ENCODE assay signal across 9 cellular contexts in the genomic region with DNA sequence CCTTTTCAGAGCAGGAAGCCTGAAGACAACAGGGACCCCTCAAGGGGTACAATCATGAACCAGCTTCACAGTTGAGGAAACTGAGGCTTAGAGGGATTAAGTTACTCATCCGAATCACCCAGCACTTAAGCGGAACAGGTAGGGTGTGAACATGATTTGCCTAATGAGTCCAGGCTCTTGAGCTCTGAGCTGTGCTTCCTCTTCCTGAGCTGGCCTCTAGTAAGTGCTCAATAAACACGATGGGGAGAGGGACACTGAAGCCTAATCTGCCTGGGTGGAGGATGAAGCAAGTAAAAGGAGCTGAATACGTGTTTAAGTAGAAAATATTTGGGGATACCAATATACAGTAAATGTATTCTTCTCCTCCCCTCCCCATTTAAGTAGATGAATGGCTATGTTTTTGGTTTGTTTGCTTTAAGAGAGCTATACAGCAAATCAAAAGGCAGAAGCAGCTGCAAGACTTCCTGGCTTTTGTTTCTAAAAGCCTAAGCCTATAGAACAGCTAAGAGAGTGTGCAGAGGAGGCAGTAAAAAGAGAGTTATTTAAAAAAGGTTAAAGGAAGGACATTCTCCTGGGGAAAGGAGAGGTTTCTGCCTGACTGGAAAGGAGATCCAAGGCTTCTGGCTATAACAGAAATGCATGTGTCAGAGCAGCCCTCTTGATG. TPM values are rescaled to one million over a fixed set of nuclear protein-coding genes. Genes with fewer than 3 reads are reported as not detected.
DNase-seq lines count a peak whose midpoint lies in the region; ATAC-seq and TF ChIP-seq lines count a peak whose summit lies in the region.
"Had no signal": no experiment of that assay in that cellular context is flagged by ENCODE, and none has a peak within 500 bp of the region (broad histone marks: within the 10 kb centered on the region; RNA-seq: fewer than 3 reads in every experiment).

No MANE protein-coding gene starts in this region.

- peak overlapping the region; percentile 56 for H3K9ac ChIP-seq in SU-DHL-6 (ENCODE audit: low read length)

- ATAC-seq in GM23338, result no peak
- ATAC-seq in memory B cell (ENCODE audit: low read depth), result peak; percentile 54

- H3K36me3 Mint-ChIP-seq in CD4-positive, alpha-beta memory T cell, result peaks cover 0 to 1% of the 10 kb centered on the region in 2 donors
- peaks cover 3% of the 10 kb centered on the region; the same call in 1 of the 3 replicates for H3K36me3 Mint-ChIP-seq in GM23338 (ENCODE audit: low read depth)
- H3K36me3 Mint-ChIP-seq in memory B cell, result peaks cover 4% of the 10 kb centered on the region

- no peak for DNase-seq in CD4-positive, alpha-beta memory T cell
- no peak for DNase-seq in GM23338 (ENCODE audit: low spot score)
- peak in 1 of 2 donors; percentile 22 for DNase-seq in memory B cell (ENCODE audit: low spot score in 2 of 2)
- DNase-seq in glomerular visceral epithelial cell (ENCODE audit: extremely low spot score), result no peak
- no peak for DNase-seq in NCI-H1048 (lab: John Stamatoyannopoulos, UW)
- no peak for DNase-seq in nucleus accumbens (lab: John Stamatoyannopoulos, UW)
- no peak for DNase-seq in GF-D8 (lab: John Stamatoyannopoulos, UW)

- H3K36me3 ChIP-seq in CD4-positive, alpha-beta memory T cell (ENCODE audit: insufficient read depth, low read length), result no peaks in the 10 kb centered on the region
- no peaks in the 10 kb centered on the region for H3K36me3 ChIP-seq in GM23338 (ENCODE audit: insufficient read depth)
- H3K36me3 ChIP-seq in SU-DHL-6 (ENCODE audit: low read length), result no peaks in the 10 kb centered on the region

- POLR2A ChIA-PET in CD4-positive, alpha-beta memory T cell (lab: Charles Lee; ENCODE audit: partially characterized antibody), result interaction anchor here (1.3 to 5.4 kb wide), 11 partner anchors 22 to 249 kb away, joined by 3 to 86 read pairs (median 7); partner anchors contain the start of genes IFNLR1, NIPAL3, RCAN3 and SRRM1

- no peak overlapping the region for H3K4me3 ChIP-seq in CD4-positive, alpha-beta memory T cell (ENCODE audit: low read length in 2 of 2)
- 0 out of 2 replicates have a peak overlapping the region, but pooled peaks have one; percentile 16 for H3K4me3 ChIP-seq in GM23338
- no peak overlapping the region for H3K4me3 ChIP-seq in SU-DHL-6 (ENCODE audit: insufficient read depth, low read length, poor library complexity, severe bottlenecking)

- no peaks in the 10 kb centered on the region for H4K20me1 ChIP-seq in GM23338 (replicated peaks; ENCODE audit: insufficient read depth)
- no peaks in the 10 kb centered on the region for H4K20me1 ChIP-seq in SU-DHL-6 (ENCODE audit: low read depth, low read length)

- CTCF ChIA-PET in CD4-positive, alpha-beta memory T cell (lab: Charles Lee; ENCODE audit: partially characterized antibody), result interaction anchor here (0.6 to 6.7 kb wide), 28 partner anchors 9 to 322 kb away, joined by 3 to 517 read pairs (median 5); partner anchors contain the start of genes IFNLR1, NIPAL3 and STPG1

- H3K9me2 ChIP-seq in GM23338 (ENCODE audit: insufficient read depth) (no peaks in the 10 kb centered on the region), SU-DHL-6 (replicated peaks; ENCODE audit: insufficient read depth, low read length) (no peaks in the 10 kb centered on the region)

- no peaks in the 10 kb centered on the region for H3K27me3 ChIP-seq in CD4-positive, alpha-beta memory T cell (ENCODE audit: insufficient read depth, low read length)
- H3K27me3 ChIP-seq in GM23338 (ENCODE audit: insufficient read depth) (no peaks in the 10 kb centered on the region), SU-DHL-6 (ENCODE audit: low read length) (no peaks in the 10 kb centered on the region)

- peaks cover 23 to 29% (median 26%) of the 10 kb centered on the region in 4 donors for H3K4me1 Mint-ChIP-seq in CD4-positive, alpha-beta memory T cell
- H3K4me1 Mint-ChIP-seq in GM23338 (peaks cover 31% of the 10 kb centered on the region), memory B cell (peaks cover 34% of the 10 kb centered on the region)

- peak overlapping the region; percentile 9 to 99 (median 97) for H3K27ac Mint-ChIP-seq in CD4-positive, alpha-beta memory T cell
- peak overlapping the region; percentile 82 for H3K27ac Mint-ChIP-seq in GM23338
- peak overlapping the region; percentile 98 for H3K27ac Mint-ChIP-seq in memory B cell
- H3K27ac Mint-ChIP-seq: progenitor cell of endocrine pancreas had no signal

- H3K27me3 Mint-ChIP-seq in CD4-positive, alpha-beta memory T cell, result no peaks in the 10 kb centered on the region
- peaks cover 12% of the 10 kb centered on the region for H3K27me3 Mint-ChIP-seq in GM23338 (ENCODE audit: insufficient read depth, low read depth, poor library complexity)
- no peaks in the 10 kb centered on the region for H3K27me3 Mint-ChIP-seq in memory B cell
- H3K27me3 Mint-ChIP-seq: progenitor cell of endocrine pancreas had no signal

- no peaks in the 10 kb centered on the region for H3K9me3 Mint-ChIP-seq in CD4-positive, alpha-beta memory T cell
- H3K9me3 Mint-ChIP-seq in GM23338 (no peaks in the 10 kb centered on the region), memory B cell (no peaks in the 10 kb centered on the region)

- peak overlapping the region; percentile 72 for H3K27ac ChIP-seq in CD4-positive, alpha-beta memory T cell (ENCODE audit: low read depth, low read length)
- H3K27ac ChIP-seq in GM23338 (ENCODE audit: low read depth), result peak overlapping the region; percentile 78
- H3K27ac ChIP-seq in SU-DHL-6 (ENCODE audit: low read depth, low read length), result peak overlapping the region; percentile 92

- peaks cover 6% of the 10 kb centered on the region; the same call in 1 of the 2 replicates for H3F3A ChIP-seq in GM23338 (replicated peaks; ENCODE audit: low read depth)
- peaks cover 31% of the 10 kb centered on the region for H3F3A ChIP-seq in SU-DHL-6 (ENCODE audit: insufficient read depth)

- H2AFZ ChIP-seq in GM23338 (no peak overlapping the region), SU-DHL-6 (ENCODE audit: low read depth, low read length, severe bottlenecking) (peak overlapping the region; percentile 72)

- H3K4me2 ChIP-seq in GM23338 (peak overlapping the region; percentile 49), SU-DHL-6 (ENCODE audit: low read depth, low read length, poor library complexity, severe bottlenecking) (peak overlapping the region; percentile 83)

- H3K9me3 ChIP-seq in CD4-positive, alpha-beta memory T cell (ENCODE audit: control insufficient read depth in 1 of 2, low read length in 2 of 2), result no peaks in the 10 kb centered on the region
- H3K9me3 ChIP-seq in SU-DHL-6 (ENCODE audit: insufficient read depth, low read length), result no peaks in the 10 kb centered on the region

- peak overlapping the region in 5 of 8 donors; percentile 54 to 90 (median 87) for H3K4me3 Mint-ChIP-seq in CD4-positive, alpha-beta memory T cell
- no peak overlapping the region; the same call in 2 of the 3 replicates for H3K4me3 Mint-ChIP-seq in GM23338
- peak overlapping the region; percentile 42 for H3K4me3 Mint-ChIP-seq in memory B cell

- H3K4me1 ChIP-seq in CD4-positive, alpha-beta memory T cell (ENCODE audit: insufficient read depth, low read length), result peaks cover 33% of the 10 kb centered on the region
- H3K4me1 ChIP-seq in GM23338 (ENCODE audit: insufficient read depth), result peaks cover 21% of the 10 kb centered on the region

- intact Hi-C loops in CD4-positive, alpha-beta memory T cell (cut with micrococcal nuclease), result loop anchor here (1.0 to 10.0 kb wide), 5 partner anchors 22 to 442 kb away; partner anchors contain the start of gene NIPAL3

- TF ChIP-seq CTCF in GM23338 (conservative IDR thresholded peaks at IDR 0.05; ENCODE audit: low read depth in 2 of 2), result no peak
- TF ChIP-seq CTCF in SU-DHL-6 (IDR thresholded peaks at IDR 0.05; ENCODE audit: insufficient read depth, low read length, poor library complexity, severe bottlenecking), result no peak

- H3K79me2 ChIP-seq in GM23338 (replicated peaks; ENCODE audit: insufficient read depth) (no peaks in the 10 kb centered on the region), SU-DHL-6 (ENCODE audit: insufficient read depth, low read length) (no peaks in the 10 kb centered on the region)

TF ChIP-seq in GM23338, 12 proteins besides CTCF, POLR2A, EP300 and RAD21 (continues in another document):
- TF ChIP-seq, protein P1, sequence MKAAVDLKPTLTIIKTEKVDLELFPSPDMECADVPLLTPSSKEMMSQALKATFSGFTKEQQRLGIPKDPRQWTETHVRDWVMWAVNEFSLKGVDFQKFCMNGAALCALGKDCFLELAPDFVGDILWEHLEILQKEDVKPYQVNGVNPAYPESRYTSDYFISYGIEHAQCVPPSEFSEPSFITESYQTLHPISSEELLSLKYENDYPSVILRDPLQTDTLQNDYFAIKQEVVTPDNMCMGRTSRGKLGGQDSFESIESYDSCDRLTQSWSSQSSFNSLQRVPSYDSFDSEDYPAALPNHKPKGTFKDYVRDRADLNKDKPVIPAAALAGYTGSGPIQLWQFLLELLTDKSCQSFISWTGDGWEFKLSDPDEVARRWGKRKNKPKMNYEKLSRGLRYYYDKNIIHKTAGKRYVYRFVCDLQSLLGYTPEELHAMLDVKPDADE (IDR thresholded peaks at IDR 0.05), result no peak

RNA-seq across cellular contexts. Expression of gene STPG1, which starts 20.5 kb away (rescaled TPM):
- 1 to 10 TPM; 4.2 to 4.9 TPM for total RNA-seq in CD4-positive, alpha-beta memory T cell
- 1 to 10 TPM; 3.1 to 3.5 TPM for polyA plus RNA-seq in CD4-positive, alpha-beta memory T cell
- 6.5 and 8.2 TPM in 2 replicates for total RNA-seq in GM23338 (2014; rRNA removed; shearing (Covaris generic))
- polyA plus RNA-seq in GM23338 (2016; fragmentation: Nextera tagmentation; extraction: Ambion mirVana), result 9.9 and 11.4 TPM in 2 replicates

RNA-seq across cellular contexts. Expression of gene NIPAL3, which starts 22.5 kb away (rescaled TPM):
- total RNA-seq in CD4-positive, alpha-beta memory T cell, result 10 to 100 TPM; 52.8 to 53.2 TPM
- polyA plus RNA-seq in CD4-positive, alpha-beta memory T cell, result 10 to 100 TPM; 74.5 to 88.6 TPM
- 8.6 and 9.6 TPM in 2 replicates for total RNA-seq in GM23338 (2014; rRNA removed; shearing (Covaris generic))
- polyA plus RNA-seq in GM23338 (2016; fragmentation: Nextera tagmentation; extraction: Ambion mirVana), result 4.6 and 5.5 TPM in 2 replicates
